Comparison of ENCODE assay signal across 36 cellular contexts in the genomic region with DNA sequence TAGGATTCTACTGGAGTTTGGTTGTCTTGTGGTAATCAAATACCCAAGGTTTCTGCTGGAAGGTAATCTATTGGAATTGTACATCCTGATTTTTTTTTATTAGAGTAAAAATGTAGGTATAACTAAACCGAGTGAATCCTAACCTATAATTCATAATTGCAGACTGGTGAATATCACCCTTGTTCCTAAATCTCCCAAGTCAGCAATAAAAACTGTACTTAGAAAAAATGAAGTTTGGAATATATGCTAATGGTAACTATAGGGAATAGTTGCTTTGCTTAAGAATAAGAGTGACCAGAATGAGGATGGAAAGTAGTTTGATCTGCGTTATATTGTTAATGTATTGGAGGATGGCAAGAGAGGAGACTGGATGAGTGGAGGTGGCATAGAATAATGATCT. TPM values are rescaled to one million over a fixed set of nuclear protein-coding genes. Genes with fewer than 3 reads are reported as not detected.
"Had no signal": no experiment of that assay in that cellular context is flagged by ENCODE, and none has a peak within 500 bp of the region (broad histone marks: within the 10 kb centered on the region; RNA-seq: fewer than 3 reads in every experiment).

No MANE protein-coding gene starts in this region.

- H3K9me3 Mint-ChIP-seq: activated B cell treated with CpG ODN at 0.5 μM for 24 hours; activated CD4-positive, alpha-beta memory T cell treated with anti-CD3 and anti-CD28 coated beads, Interleukin-2, amount 10 ng/mL, durations not matched to agents 7 days and 5 days; activated CD4-positive, alpha-beta T cell treated with anti-CD3 and anti-CD28 coated beads, Interleukin-2, amount 10 ng/mL, durations not matched to agents 24 days and 14 days; activated naive CD4-positive, alpha-beta T cell treated with anti-CD3 and anti-CD28 coated beads, Interleukin-2, amount 10 ng/mL, durations not matched to agents 7 days and 5 days; activated naive CD4-positive, alpha-beta T cell treated with anti-CD3 and anti-CD28 coated beads, Interleukin-2, amount 50 U/mL, for 24 hours; activated naive CD8-positive, alpha-beta T cell treated with anti-CD3 and anti-CD28 coated beads, Interleukin-2, amount 10 ng/mL, durations not matched to agents 7 days and 5 days; activated naive CD8-positive, alpha-beta T cell treated with anti-CD3 and anti-CD28 coated beads, Interleukin-2, amount 50 U/mL, for 24 hours; activated T-cell treated with anti-CD3 and anti-CD28 coated beads, Interleukin-2, amount 50 U/mL, for 24 hours; activated T-helper 2 cell treated with anti-CD3 and anti-CD28 coated beads, Interferon-gamma antibody, Interleukin-2, Interleukin-4, amounts not matched to agents 10 μg/mL and 5 μg/mL and 100 μg/mL, durations not matched to agents 14 hours and 24 hours and 36 hours; brain; T-helper 1 cell treated with Interleukin-12 subunit alpha and Interleukin-12 subunit beta and Interleukin-4 antibody, amounts not matched to agents 30 μg/mL and 1 μg/mL, for 36 hours; T-helper 2 cell treated with Interferon-gamma antibody and Interleukin-4, amounts not matched to agents 5 μg/mL and 100 μg/mL, for 36 hours had no signal

- H3K4me3 Mint-ChIP-seq: activated B cell treated with CpG ODN at 0.5 μM for 24 hours; activated CD4-positive, alpha-beta memory T cell treated with anti-CD3 and anti-CD28 coated beads, Interleukin-2, amount 10 ng/mL, durations not matched to agents 7 days and 5 days; activated CD4-positive, alpha-beta T cell treated with anti-CD3 and anti-CD28 coated beads, Interleukin-2, amount 10 ng/mL, durations not matched to agents 24 days and 14 days; activated CD8-positive, alpha-beta memory T cell treated with anti-CD3 and anti-CD28 coated beads, Interleukin-2, amount 10 ng/mL, durations not matched to agents 7 days and 5 days; activated CD8-positive, alpha-beta T cell treated with anti-CD3 and anti-CD28 coated beads, Interleukin-2, amount 10 ng/mL, durations not matched to agents 7 days and 5 days; activated naive CD4-positive, alpha-beta T cell treated with anti-CD3 and anti-CD28 coated beads, Interleukin-2, amount 10 ng/mL, durations not matched to agents 7 days and 5 days; activated naive CD4-positive, alpha-beta T cell treated with anti-CD3 and anti-CD28 coated beads, Interleukin-2, amount 50 U/mL, for 24 hours; activated naive CD8-positive, alpha-beta T cell; activated naive CD8-positive, alpha-beta T cell treated with anti-CD3 and anti-CD28 coated beads, Interleukin-2, amount 10 ng/mL, durations not matched to agents 7 days and 5 days; activated naive CD8-positive, alpha-beta T cell treated with anti-CD3 and anti-CD28 coated beads, Interleukin-2, amount 50 U/mL, for 24 hours; activated T-cell treated with anti-CD3 and anti-CD28 coated beads, Interleukin-2, amount 50 U/mL, for 24 hours; brain; T-helper 1 cell treated with Interleukin-12 subunit alpha and Interleukin-12 subunit beta and Interleukin-4 antibody, amounts not matched to agents 30 μg/mL and 1 μg/mL, for 36 hours; T-helper 2 cell treated with Interferon-gamma antibody and Interleukin-4, amounts not matched to agents 5 μg/mL and 100 μg/mL, for 36 hours had no signal

- FAIRE-seq: TTC549 had no signal

- H3K27ac Mint-ChIP-seq: activated B cell treated with CpG ODN at 0.5 μM for 24 hours; activated CD4-positive, alpha-beta memory T cell treated with anti-CD3 and anti-CD28 coated beads, Interleukin-2, amount 10 ng/mL, durations not matched to agents 7 days and 5 days; activated CD4-positive, alpha-beta T cell treated with anti-CD3 and anti-CD28 coated beads, Interleukin-2, amount 10 ng/mL, durations not matched to agents 24 days and 14 days; activated CD8-positive, alpha-beta memory T cell treated with anti-CD3 and anti-CD28 coated beads, Interleukin-2, amount 10 ng/mL, durations not matched to agents 7 days and 5 days; activated CD8-positive, alpha-beta T cell treated with anti-CD3 and anti-CD28 coated beads, Interleukin-2, amount 10 ng/mL, durations not matched to agents 7 days and 5 days; activated naive CD4-positive, alpha-beta T cell treated with anti-CD3 and anti-CD28 coated beads, Interleukin-2, amount 10 ng/mL, durations not matched to agents 7 days and 5 days; activated naive CD4-positive, alpha-beta T cell treated with anti-CD3 and anti-CD28 coated beads, Interleukin-2, amount 50 U/mL, for 24 hours; activated naive CD8-positive, alpha-beta T cell; activated naive CD8-positive, alpha-beta T cell treated with anti-CD3 and anti-CD28 coated beads, Interleukin-2, amount 10 ng/mL, durations not matched to agents 7 days and 5 days; activated naive CD8-positive, alpha-beta T cell treated with anti-CD3 and anti-CD28 coated beads, Interleukin-2, amount 50 U/mL, for 24 hours; activated T-cell treated with anti-CD3 and anti-CD28 coated beads, Interleukin-2, amount 50 U/mL, for 24 hours; activated T-helper 2 cell treated with anti-CD3 and anti-CD28 coated beads, Interferon-gamma antibody, Interleukin-2, Interleukin-4, amounts not matched to agents 10 μg/mL and 5 μg/mL and 100 μg/mL, durations not matched to agents 14 hours and 24 hours and 36 hours; brain; T-helper 1 cell treated with Interleukin-12 subunit alpha and Interleukin-12 subunit beta and Interleukin-4 antibody, amounts not matched to agents 30 μg/mL and 1 μg/mL, for 36 hours; T-helper 2 cell treated with Interferon-gamma antibody and Interleukin-4, amounts not matched to agents 5 μg/mL and 100 μg/mL, for 36 hours had no signal

- H3K27me3 ChIP-seq: ascending aorta had no signal

- H3K4me1 ChIP-seq: ascending aorta had no signal

- H3K36me3 ChIP-seq: ascending aorta had no signal

- H3K9me3 ChIP-seq: ascending aorta had no signal

- H3K4me3 ChIP-seq: ascending aorta had no signal

- ATAC-seq: activated CD8-positive, alpha-beta memory T cell treated with anti-CD3 and anti-CD28 coated beads, Interleukin-2, amount 10 ng/mL, durations not matched to agents 7 days and 5 days; activated CD8-positive, alpha-beta T cell treated with anti-CD3 and anti-CD28 coated beads, Interleukin-2, amount 10 ng/mL, durations not matched to agents 7 days and 5 days; activated naive CD8-positive, alpha-beta T cell treated with anti-CD3 and anti-CD28 coated beads, Interleukin-2, amount 50 U/mL, for 24 hours had no signal

- DNase-seq: activated B cell treated with CpG ODN at 0.5 μM for 24 hours; activated CD4-positive, alpha-beta memory T cell treated with anti-CD3 and anti-CD28 coated beads, Interleukin-2, amount 10 ng/mL, durations not matched to agents 7 days and 5 days; activated CD4-positive, alpha-beta T cell treated with anti-CD3 and anti-CD28 coated beads for 4 hours; activated CD4-positive, alpha-beta T cell treated with anti-CD3 and anti-CD28 coated beads, Interleukin-2, amount 10 ng/mL, durations not matched to agents 24 days and 14 days; activated CD4-positive, alpha-beta T cell treated with anti-CD3 and anti-CD28 coated beads, Interleukin-2, amount 50 U/mL, for 1 hour; activated CD4-positive, alpha-beta T cell treated with anti-CD3 and anti-CD28 coated beads, Interleukin-2, amount 50 U/mL, for 4 hours; activated CD4-positive, CD25-positive, alpha-beta regulatory T cell treated with anti-CD3 and anti-CD28 coated beads, Interleukin-2, amount 50 U/mL, for 72 hours; activated CD8-positive, alpha-beta memory T cell treated with anti-CD3 and anti-CD28 coated beads for 24 hours; activated CD8-positive, alpha-beta memory T cell treated with anti-CD3 and anti-CD28 coated beads, Interleukin-2, amount 10 ng/mL, durations not matched to agents 7 days and 5 days; activated CD8-positive, alpha-beta memory T cell treated with anti-CD3 and anti-CD28 coated beads, Interleukin-2, amount 50 U/mL, for 48 hours; activated CD8-positive, alpha-beta T cell treated with anti-CD3 and anti-CD28 coated beads, Interleukin-2, amount 10 ng/mL, durations not matched to agents 7 days and 5 days; activated effector memory CD4-positive, alpha-beta T cell treated with Interleukin-2 at 50 U/mL for 16 hours; activated gamma-delta T cell; activated naive CD4-positive, alpha-beta T cell treated with anti-CD3 and anti-CD28 coated beads, Interleukin-2, amount 10 ng/mL, durations not matched to agents 7 days and 5 days; activated naive CD4-positive, alpha-beta T cell treated with Interleukin-2 at 50 U/mL for 16 hours; activated naive CD8-positive, alpha-beta T cell treated with anti-CD3 and anti-CD28 coated beads, Interleukin-2, amount 10 ng/mL, durations not matched to agents 7 days and 5 days; activated naive CD8-positive, alpha-beta T cell treated with anti-CD3 and anti-CD28 coated beads, Interleukin-2, amount 50 U/mL, for 24 hours; activated T-cell treated with anti-CD3 and anti-CD28 coated beads, Interleukin-2, amount 50 U/mL, for 24 hours; activated T-cell treated with anti-CD3 and anti-CD28 coated beads, Interleukin-2, amount 50 U/mL, for 48 hours; amygdala; anterior cingulate cortex; central memory CD4-positive, alpha-beta T cell; T-helper 1 cell; T-helper 2 cell; T-helper 9 cell had no signal

- H3K36me3 Mint-ChIP-seq: activated CD8-positive, alpha-beta memory T cell treated with anti-CD3 and anti-CD28 coated beads, Interleukin-2, amount 10 ng/mL, durations not matched to agents 7 days and 5 days; activated naive CD4-positive, alpha-beta T cell treated with anti-CD3 and anti-CD28 coated beads, Interleukin-2, amount 10 ng/mL, durations not matched to agents 7 days and 5 days; activated naive CD4-positive, alpha-beta T cell treated with anti-CD3 and anti-CD28 coated beads, Interleukin-2, amount 50 U/mL, for 24 hours; activated naive CD8-positive, alpha-beta T cell; activated naive CD8-positive, alpha-beta T cell treated with anti-CD3 and anti-CD28 coated beads, Interleukin-2, amount 10 ng/mL, durations not matched to agents 7 days and 5 days; brain had no signal

- H3K27ac ChIP-seq: ascending aorta, VCaP had no signal

- H3K4me1 Mint-ChIP-seq: activated B cell treated with CpG ODN at 0.5 μM for 24 hours; activated CD4-positive, alpha-beta memory T cell treated with anti-CD3 and anti-CD28 coated beads, Interleukin-2, amount 10 ng/mL, durations not matched to agents 7 days and 5 days; activated CD4-positive, alpha-beta T cell treated with anti-CD3 and anti-CD28 coated beads, Interleukin-2, amount 10 ng/mL, durations not matched to agents 24 days and 14 days; activated CD8-positive, alpha-beta memory T cell treated with anti-CD3 and anti-CD28 coated beads, Interleukin-2, amount 10 ng/mL, durations not matched to agents 7 days and 5 days; activated naive CD4-positive, alpha-beta T cell treated with anti-CD3 and anti-CD28 coated beads, Interleukin-2, amount 10 ng/mL, durations not matched to agents 7 days and 5 days; activated naive CD4-positive, alpha-beta T cell treated with anti-CD3 and anti-CD28 coated beads, Interleukin-2, amount 50 U/mL, for 24 hours; activated naive CD8-positive, alpha-beta T cell treated with anti-CD3 and anti-CD28 coated beads, Interleukin-2, amount 10 ng/mL, durations not matched to agents 7 days and 5 days; activated naive CD8-positive, alpha-beta T cell treated with anti-CD3 and anti-CD28 coated beads, Interleukin-2, amount 50 U/mL, for 24 hours; brain had no signal

RNA-seq across cellular contexts. Expression of gene GJD4, which starts 47.7 kb away (rescaled TPM):
- total RNA-seq: activated B cell treated with CpG ODN at 0.5 μM for 24 hours; activated CD4-positive, alpha-beta memory T cell treated with anti-CD3 and anti-CD28 coated beads, Interleukin-2, amount 10 ng/mL, durations not matched to agents 7 days and 5 days; activated CD4-positive, alpha-beta T cell treated with anti-CD3 and anti-CD28 coated beads, Interleukin-2, amount 10 ng/mL, durations not matched to agents 24 days and 14 days; activated CD8-positive, alpha-beta memory T cell treated with anti-CD3 and anti-CD28 coated beads, Interleukin-2, amount 10 ng/mL, durations not matched to agents 7 days and 5 days; activated CD8-positive, alpha-beta T cell treated with anti-CD3 and anti-CD28 coated beads, Interleukin-2, amount 10 ng/mL, durations not matched to agents 7 days and 5 days; activated naive CD8-positive, alpha-beta T cell treated with anti-CD3 and anti-CD28 coated beads, Interleukin-2, amount 10 ng/mL, durations not matched to agents 7 days and 5 days; activated T-helper 2 cell treated with anti-CD3 and anti-CD28 coated beads, Interferon-gamma antibody, Interleukin-2, Interleukin-4, amounts not matched to agents 10 μg/mL and 5 μg/mL and 100 μg/mL, durations not matched to agents 14 hours and 24 hours and 36 hours; ascending aorta; cardiac septum; cerebellum had no signal
